ENCODE assay signal across 8 cellular contexts in the genomic region with DNA sequence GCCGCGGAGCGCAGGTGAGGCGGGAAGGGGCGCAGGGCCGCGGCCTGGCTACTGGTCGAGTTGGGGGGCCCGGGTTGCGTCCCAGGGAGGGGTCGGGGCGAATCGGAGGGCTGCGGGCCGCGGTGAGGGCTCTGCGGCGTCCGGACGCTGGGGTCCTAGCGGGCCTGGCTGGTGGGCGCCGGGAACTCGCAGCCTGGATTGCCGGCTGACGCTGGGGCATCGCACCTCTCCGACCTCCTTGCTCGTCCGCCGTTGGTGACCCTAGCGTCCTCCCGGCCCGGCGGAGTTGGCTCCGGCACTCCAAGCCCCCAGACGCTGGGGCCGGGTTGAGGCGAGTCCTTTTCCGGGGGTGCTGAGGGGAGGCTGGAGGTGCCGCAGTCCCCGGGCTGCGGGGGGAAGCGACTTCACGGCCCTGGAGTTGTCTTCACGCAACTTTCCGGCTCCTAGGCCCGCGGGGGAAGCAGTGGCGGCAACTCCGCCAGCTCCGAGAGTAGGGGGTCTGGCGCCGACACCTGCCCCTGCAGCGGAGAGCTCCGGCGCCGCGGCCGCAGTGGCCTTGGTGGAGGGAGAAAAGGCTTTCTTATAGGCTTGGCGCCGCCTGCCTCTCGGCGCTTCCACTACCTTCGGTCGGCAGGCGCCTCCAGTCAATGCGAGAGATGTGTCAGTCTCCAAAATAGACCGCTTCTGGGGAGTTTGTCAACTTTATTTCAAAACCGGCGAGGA.
DNase-seq lines count a peak whose midpoint lies in the region; ATAC-seq and TF ChIP-seq lines count a peak whose summit lies in the region.

No MANE protein-coding gene starts in this region.

- peak overlapping the region; percentile 100 for H3K27ac Mint-ChIP-seq in activated T-helper 1 cell treated with anti-CD3 and anti-CD28 coated beads, Interleukin-12 subunit alpha, Interleukin-12 subunit beta, Interleukin-2, Interleukin-4 antibody, amounts not matched to agents 30 ng/mL and 10 ng/mL and 1 ng/mL, durations not matched to agents 14 hours and 24 hours and 36 hours
- no peak overlapping the region for H3K27ac Mint-ChIP-seq in neural progenitor cell

- TF ChIP-seq CTCF in GM12865 (IDR thresholded peaks at IDR 0.05; ENCODE audit: insufficient read depth, low read depth, low read length, missing control alignments) (no peak), fibroblast of pulmonary artery (IDR thresholded peaks at IDR 0.05; ENCODE audit: low read length, missing control alignments) (peak; percentile 9), neural progenitor cell (IDR thresholded peaks at IDR 0.05) (no peak)

- no peaks in the 10 kb centered on the region for H3K9me3 Mint-ChIP-seq in activated T-helper 1 cell treated with anti-CD3 and anti-CD28 coated beads, Interleukin-12 subunit alpha, Interleukin-12 subunit beta, Interleukin-2, Interleukin-4 antibody, amounts not matched to agents 30 ng/mL and 10 ng/mL and 1 ng/mL, durations not matched to agents 14 hours and 24 hours and 36 hours
- H3K9me3 Mint-ChIP-seq in neural progenitor cell = no peaks in the 10 kb centered on the region

- DNase-seq in GM12865 (ENCODE audit: low read depth) = peak; percentile 71
- peak; percentile 15 to 42 for DNase-seq in NOMO-1 (lab: John Stamatoyannopoulos, UW; ENCODE audit: unreplicated experiment in 2 of 2)
- peak; percentile 31 for DNase-seq in activated T-helper 1 cell treated with anti-CD3 and anti-CD28 coated beads, Interleukin-12 subunit alpha, Interleukin-12 subunit beta, Interleukin-2, Interleukin-4 antibody, amounts not matched to agents 30 ng/mL and 10 ng/mL and 1 ng/mL, durations not matched to agents 14 hours and 24 hours and 36 hours (ENCODE audit: low spot score)
- DNase-seq in fibroblast of pulmonary artery (ENCODE audit: low read depth) = no peak
- DNase-seq in neural progenitor cell (ENCODE audit: low spot score) = peak; percentile 79

- peak overlapping the region; percentile 82 for H3K4me2 ChIP-seq in neural progenitor cell

- H3K4me1 ChIP-seq in neural progenitor cell = peaks cover 7% of the 10 kb centered on the region
- H3K4me1 ChIP-seq in urinary bladder (ENCODE audit: insufficient read depth) = peaks cover 1% of the 10 kb centered on the region

- no peaks in the 10 kb centered on the region for H3K27me3 Mint-ChIP-seq in activated T-helper 1 cell treated with anti-CD3 and anti-CD28 coated beads, Interleukin-12 subunit alpha, Interleukin-12 subunit beta, Interleukin-2, Interleukin-4 antibody, amounts not matched to agents 30 ng/mL and 10 ng/mL and 1 ng/mL, durations not matched to agents 14 hours and 24 hours and 36 hours (ENCODE audit: insufficient read depth)
- H3K27me3 Mint-ChIP-seq in neural progenitor cell (ENCODE audit: insufficient read depth, low read depth) = peaks cover 3% of the 10 kb centered on the region

- H3K36me3 ChIP-seq in neural progenitor cell (no peaks in the 10 kb centered on the region), urinary bladder (ENCODE audit: insufficient read depth) (no peaks in the 10 kb centered on the region)

- H3K79me2 ChIP-seq in neural progenitor cell (ENCODE audit: low read depth) = peaks cover 55% of the 10 kb centered on the region

- intact Hi-C loops in activated T-helper 1 cell treated with anti-CD3 and anti-CD28 coated beads, Interleukin-12 subunit alpha, Interleukin-12 subunit beta, Interleukin-2, Interleukin-4 antibody, amounts not matched to agents 30 ng/mL and 10 ng/mL and 1 ng/mL, durations not matched to agents 14 hours and 24 hours and 36 hours (cut with micrococcal nuclease) = loop anchor here (2.0 to 10.0 kb wide), 5 partner anchors 14 to 740 kb away; a partner anchor contains a TSS

- no peak overlapping the region for H3K27ac ChIP-seq in neural progenitor cell
- H3K27ac ChIP-seq in urinary bladder (ENCODE audit: low read depth) = peak overlapping the region; percentile 70

- H2AFZ ChIP-seq in neural progenitor cell (replicated peaks) = peak overlapping the region; percentile 95

- no peaks in the 10 kb centered on the region for H3K9me3 ChIP-seq in neural progenitor cell (ENCODE audit: low read depth)

- peaks cover 44% of the 10 kb centered on the region for H3K4me1 Mint-ChIP-seq in activated T-helper 1 cell treated with anti-CD3 and anti-CD28 coated beads, Interleukin-12 subunit alpha, Interleukin-12 subunit beta, Interleukin-2, Interleukin-4 antibody, amounts not matched to agents 30 ng/mL and 10 ng/mL and 1 ng/mL, durations not matched to agents 14 hours and 24 hours and 36 hours (ENCODE audit: low read depth)
- H3K4me1 Mint-ChIP-seq in neural progenitor cell = peaks cover 14% of the 10 kb centered on the region

- H3F3A ChIP-seq in neural progenitor cell (ENCODE audit: low read depth) = peaks cover 12% of the 10 kb centered on the region

- peak; percentile 17 for ATAC-seq in HG02678 (IDR thresholded peaks at IDR 0.05; ENCODE audit: unreplicated experiment)
- no peak for ATAC-seq in GM18873 (IDR thresholded peaks at IDR 0.05; ENCODE audit: low FRiP score, unreplicated experiment)

- peak overlapping the region; percentile 75 for H3K9ac ChIP-seq in neural progenitor cell

- under 1% methylated on average over 71 of the region's 71 CpGs for WGBS in urinary bladder

- peak overlapping the region; percentile 99 for H3K4me3 ChIP-seq in GM12865 (ENCODE audit: low read depth, low read length)
- H3K4me3 ChIP-seq in fibroblast of pulmonary artery (replicated peaks; ENCODE audit: low read depth, low read length) = peak overlapping the region; percentile 89
- peak overlapping the region; percentile 85 for H3K4me3 ChIP-seq in neural progenitor cell
- peak overlapping the region; percentile 93 for H3K4me3 ChIP-seq in urinary bladder (ENCODE audit: low read depth, low read length)

- H3K4me3 Mint-ChIP-seq in activated T-helper 1 cell treated with anti-CD3 and anti-CD28 coated beads, Interleukin-12 subunit alpha, Interleukin-12 subunit beta, Interleukin-2, Interleukin-4 antibody, amounts not matched to agents 30 ng/mL and 10 ng/mL and 1 ng/mL, durations not matched to agents 14 hours and 24 hours and 36 hours = peak overlapping the region; percentile 97
- H3K4me3 Mint-ChIP-seq in neural progenitor cell = peak overlapping the region; percentile 97

- peaks cover 15% of the 10 kb centered on the region for H3K36me3 Mint-ChIP-seq in activated T-helper 1 cell treated with anti-CD3 and anti-CD28 coated beads, Interleukin-12 subunit alpha, Interleukin-12 subunit beta, Interleukin-2, Interleukin-4 antibody, amounts not matched to agents 30 ng/mL and 10 ng/mL and 1 ng/mL, durations not matched to agents 14 hours and 24 hours and 36 hours (ENCODE audit: low read depth)
- no peaks in the 10 kb centered on the region for H3K36me3 Mint-ChIP-seq in neural progenitor cell

- peaks cover 37% of the 10 kb centered on the region for H4K20me1 ChIP-seq in neural progenitor cell (ENCODE audit: low read depth)

- H3K27me3 ChIP-seq in neural progenitor cell = no peaks in the 10 kb centered on the region
